13 cellular contexts compared by ENCODE assay signal in the genomic region with DNA sequence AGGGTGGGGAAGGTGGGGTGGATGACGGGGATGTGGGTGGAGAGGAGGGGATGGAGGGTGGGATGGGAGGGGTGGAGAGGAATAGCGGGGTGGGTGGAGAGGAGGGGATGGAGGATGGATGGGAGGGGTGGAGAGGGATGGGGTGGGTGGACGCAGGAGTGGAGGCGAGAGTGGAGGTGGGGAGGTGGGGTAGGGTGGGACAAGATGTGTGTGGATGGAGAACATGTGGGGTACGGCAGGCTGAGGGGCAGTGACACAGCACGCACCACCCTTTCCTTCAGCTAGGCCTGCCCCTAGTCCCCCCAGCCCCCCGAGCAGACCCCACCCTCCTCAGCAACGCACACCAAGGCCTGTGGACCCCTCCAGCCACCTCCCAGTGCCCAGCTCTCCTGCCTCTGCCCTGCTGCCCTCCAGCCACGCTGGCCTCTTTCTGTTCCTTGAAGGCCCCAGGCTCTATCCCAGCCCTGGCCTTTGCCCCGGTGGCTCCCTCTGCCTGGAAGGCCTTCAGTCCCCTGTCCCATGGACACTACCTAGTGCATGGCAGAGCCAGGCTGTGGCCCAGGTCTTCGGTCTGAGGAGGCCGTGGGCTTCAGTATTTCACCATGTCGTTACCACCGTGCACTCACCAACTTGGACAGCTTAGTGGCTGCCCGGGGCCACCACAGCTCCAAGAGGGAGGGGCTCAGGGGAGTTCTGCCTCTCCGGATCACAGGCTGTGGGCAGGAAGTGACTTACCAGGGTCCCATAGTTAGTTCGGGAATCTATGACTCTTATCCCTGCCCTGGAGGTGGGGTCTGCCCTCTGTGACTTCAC.
A peak's percentile ranks its signal among the peaks of the same experiment; 100 is the strongest.
DNase-seq lines count a peak whose midpoint lies in the region; ATAC-seq and TF ChIP-seq lines count a peak whose summit lies in the region.
"Had no signal": no experiment of that assay in that cellular context is flagged by ENCODE, and none has a peak within 500 bp of the region (broad histone marks: within the 10 kb centered on the region; RNA-seq: fewer than 3 reads in every experiment).

No MANE protein-coding gene starts in this region.

- no peaks in the 10 kb centered on the region for H3K27me3 Mint-ChIP-seq in endodermal cell (ENCODE audit: insufficient read depth)

- H3K9me3 ChIP-seq in endodermal cell (ENCODE audit: control insufficient read depth, low read length), result no peaks in the 10 kb centered on the region
- no peaks in the 10 kb centered on the region for H3K9me3 ChIP-seq in SK-N-SH

- H3K4me3 Mint-ChIP-seq in endodermal cell, result no peak overlapping the region

- H3K27me3 ChIP-seq in endodermal cell (ENCODE audit: control insufficient read depth, insufficient read depth, low read length, poor library complexity, severe bottlenecking) (no peaks in the 10 kb centered on the region), SK-N-SH (ENCODE audit: insufficient read depth) (no peaks in the 10 kb centered on the region)

- CTCF ChIA-PET in SK-N-SH (lab: Yijun Ruan, JAX), result no interaction called here

- no peaks in the 10 kb centered on the region for H3K79me2 ChIP-seq in SK-N-SH (ENCODE audit: insufficient read depth)

- peaks cover 3% of the 10 kb centered on the region for H3K4me1 Mint-ChIP-seq in endodermal cell

- TF ChIP-seq EP300 in SK-N-SH (IDR thresholded peaks at IDR 0.05; ENCODE audit: borderline replicate concordance in 1 of 2, low read depth in 1 of 2, low read length in 1 of 2), result no peak

- H3F3A ChIP-seq in SK-N-SH (replicated peaks; ENCODE audit: insufficient read depth), result no peaks in the 10 kb centered on the region

- WGBS in endodermal cell (ENCODE audit: insufficient coverage in 1 of 2, insufficient read length in 1 of 2), 2 experiments, result 91 to 98% methylated on average over 7 to 15 of the region's 17 CpGs
- WGBS in SK-N-SH (ENCODE audit: low lambda C conversion rate), result 87% methylated on average over 14 of the region's 17 CpGs

- peak overlapping the region; percentile 44 for H3K27ac Mint-ChIP-seq in endodermal cell

- DNase-seq in A172 (ENCODE audit: low spot score) (peak; percentile 14), HT1080 (ENCODE audit: low read depth) (peak; percentile 41), endodermal cell (peak; percentile 52), renal cortical epithelial cell (ENCODE audit: low read depth) (peak; percentile 16), GOT3 (lab: John Stamatoyannopoulos, UW) (no peak), SK-N-SH (no peak)
- DNase-seq: C1 segment of cervical spinal cord, KG1, NCI-H1436 treated with DMSO at 0.1 percent for 48 hours, NCI-H2029 treated with DMSO at 0.1 percent for 48 hours, NCI-H2171 treated with DMSO at 0.1 percent for 48 hours, NCI-H748 treated with DMSO at 0.1 percent for 48 hours had no signal

- H3K4me2 ChIP-seq in SK-N-SH, result no peak overlapping the region

- ATAC-seq in HG02588 (IDR thresholded peaks at IDR 0.05; ENCODE audit: unreplicated experiment), result no peak

- H3K9ac ChIP-seq in endodermal cell (ENCODE audit: extremely low read depth, low read length, poor library complexity, severe bottlenecking) (no peak overlapping the region), SK-N-SH (no peak overlapping the region)

- H3K36me3 ChIP-seq in endodermal cell (ENCODE audit: control insufficient read depth, insufficient read depth, low read length) (no peaks in the 10 kb centered on the region), SK-N-SH (replicated peaks in 1 of 2; ENCODE audit: control insufficient read depth in 1 of 2, insufficient read depth in 2 of 2, low read length in 1 of 2) (no peaks in the 10 kb centered on the region)

- H3K27ac ChIP-seq in endodermal cell (ENCODE audit: low read depth, low read length) (no peak overlapping the region), SK-N-SH (ENCODE audit: low read depth in 2 of 2, low read length in 1 of 2) (no peak overlapping the region)

- no peaks in the 10 kb centered on the region for H4K20me1 ChIP-seq in SK-N-SH (ENCODE audit: insufficient read depth)

- no peaks in the 10 kb centered on the region for H3K9me2 ChIP-seq in SK-N-SH

- H3K4me3 ChIP-seq in endodermal cell (ENCODE audit: low read length), result no peak overlapping the region
- H3K4me3 ChIP-seq in SK-N-SH (ENCODE audit: low read depth in 2 of 2, low read length in 1 of 2), result no peak overlapping the region

- POLR2A ChIA-PET in SK-N-SH (lab: Yijun Ruan, JAX), result no interaction called here

- no peaks in the 10 kb centered on the region for H3K36me3 Mint-ChIP-seq in endodermal cell (ENCODE audit: low read depth)

- H2AFZ ChIP-seq in SK-N-SH (ENCODE audit: low read depth), result no peak overlapping the region

- peaks cover 4% of the 10 kb centered on the region for H3K9me3 Mint-ChIP-seq in endodermal cell

- H3K4me1 ChIP-seq in endodermal cell (ENCODE audit: control insufficient read depth, insufficient read depth, low read length), result no peaks in the 10 kb centered on the region
- H3K4me1 ChIP-seq in SK-N-SH (ENCODE audit: control insufficient read depth in 1 of 2, insufficient read depth in 2 of 2, low read depth in 1 of 2, low read length in 1 of 2), result peaks cover 0 to 10% of the 10 kb centered on the region in 2 experiments; a peak in 1 of 4 replicates

- no peak for TF ChIP-seq RAD21 in SK-N-SH (IDR thresholded peaks at IDR 0.05; ENCODE audit: low read length)

- TF ChIP-seq CTCF in endodermal cell (conservative IDR thresholded peaks at IDR 0.05) (no peak), SK-N-SH (IDR thresholded peaks at IDR 0.05) (no peak)

TF ChIP-seq in SK-N-SH, 30 proteins besides CTCF, POLR2A, EP300 and RAD21 (continues in another document):
- no peak for TF ChIP-seq CHD2 (IDR thresholded peaks at IDR 0.05; ENCODE audit: low read length, partially characterized antibody)
- TF ChIP-seq FOXM1 (IDR thresholded peaks at IDR 0.05; ENCODE audit: low read depth), result no peak
- no peak for TF ChIP-seq SIN3A (IDR thresholded peaks at IDR 0.05; ENCODE audit: borderline replicate concordance, low read depth, low read length)
- TF ChIP-seq, protein P1, sequence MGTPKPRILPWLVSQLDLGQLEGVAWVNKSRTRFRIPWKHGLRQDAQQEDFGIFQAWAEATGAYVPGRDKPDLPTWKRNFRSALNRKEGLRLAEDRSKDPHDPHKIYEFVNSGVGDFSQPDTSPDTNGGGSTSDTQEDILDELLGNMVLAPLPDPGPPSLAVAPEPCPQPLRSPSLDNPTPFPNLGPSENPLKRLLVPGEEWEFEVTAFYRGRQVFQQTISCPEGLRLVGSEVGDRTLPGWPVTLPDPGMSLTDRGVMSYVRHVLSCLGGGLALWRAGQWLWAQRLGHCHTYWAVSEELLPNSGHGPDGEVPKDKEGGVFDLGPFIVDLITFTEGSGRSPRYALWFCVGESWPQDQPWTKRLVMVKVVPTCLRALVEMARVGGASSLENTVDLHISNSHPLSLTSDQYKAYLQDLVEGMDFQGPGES (IDR thresholded peaks at IDR 0.05; ENCODE audit: low read depth, low read length), result no peak
- TF ChIP-seq POLR2AphosphoS5 (IDR thresholded peaks at IDR 0.05; ENCODE audit: low read depth, low read length), result no peak
- TF ChIP-seq, protein P2, sequence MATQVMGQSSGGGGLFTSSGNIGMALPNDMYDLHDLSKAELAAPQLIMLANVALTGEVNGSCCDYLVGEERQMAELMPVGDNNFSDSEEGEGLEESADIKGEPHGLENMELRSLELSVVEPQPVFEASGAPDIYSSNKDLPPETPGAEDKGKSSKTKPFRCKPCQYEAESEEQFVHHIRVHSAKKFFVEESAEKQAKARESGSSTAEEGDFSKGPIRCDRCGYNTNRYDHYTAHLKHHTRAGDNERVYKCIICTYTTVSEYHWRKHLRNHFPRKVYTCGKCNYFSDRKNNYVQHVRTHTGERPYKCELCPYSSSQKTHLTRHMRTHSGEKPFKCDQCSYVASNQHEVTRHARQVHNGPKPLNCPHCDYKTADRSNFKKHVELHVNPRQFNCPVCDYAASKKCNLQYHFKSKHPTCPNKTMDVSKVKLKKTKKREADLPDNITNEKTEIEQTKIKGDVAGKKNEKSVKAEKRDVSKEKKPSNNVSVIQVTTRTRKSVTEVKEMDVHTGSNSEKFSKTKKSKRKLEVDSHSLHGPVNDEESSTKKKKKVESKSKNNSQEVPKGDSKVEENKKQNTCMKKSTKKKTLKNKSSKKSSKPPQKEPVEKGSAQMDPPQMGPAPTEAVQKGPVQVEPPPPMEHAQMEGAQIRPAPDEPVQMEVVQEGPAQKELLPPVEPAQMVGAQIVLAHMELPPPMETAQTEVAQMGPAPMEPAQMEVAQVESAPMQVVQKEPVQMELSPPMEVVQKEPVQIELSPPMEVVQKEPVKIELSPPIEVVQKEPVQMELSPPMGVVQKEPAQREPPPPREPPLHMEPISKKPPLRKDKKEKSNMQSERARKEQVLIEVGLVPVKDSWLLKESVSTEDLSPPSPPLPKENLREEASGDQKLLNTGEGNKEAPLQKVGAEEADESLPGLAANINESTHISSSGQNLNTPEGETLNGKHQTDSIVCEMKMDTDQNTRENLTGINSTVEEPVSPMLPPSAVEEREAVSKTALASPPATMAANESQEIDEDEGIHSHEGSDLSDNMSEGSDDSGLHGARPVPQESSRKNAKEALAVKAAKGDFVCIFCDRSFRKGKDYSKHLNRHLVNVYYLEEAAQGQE (IDR thresholded peaks at IDR 0.05; ENCODE audit: low read depth, low read length), result no peak
- TF ChIP-seq TEAD4 (IDR thresholded peaks at IDR 0.05; ENCODE audit: borderline replicate concordance, insufficient read depth), result no peak
- TF ChIP-seq, protein P3, sequence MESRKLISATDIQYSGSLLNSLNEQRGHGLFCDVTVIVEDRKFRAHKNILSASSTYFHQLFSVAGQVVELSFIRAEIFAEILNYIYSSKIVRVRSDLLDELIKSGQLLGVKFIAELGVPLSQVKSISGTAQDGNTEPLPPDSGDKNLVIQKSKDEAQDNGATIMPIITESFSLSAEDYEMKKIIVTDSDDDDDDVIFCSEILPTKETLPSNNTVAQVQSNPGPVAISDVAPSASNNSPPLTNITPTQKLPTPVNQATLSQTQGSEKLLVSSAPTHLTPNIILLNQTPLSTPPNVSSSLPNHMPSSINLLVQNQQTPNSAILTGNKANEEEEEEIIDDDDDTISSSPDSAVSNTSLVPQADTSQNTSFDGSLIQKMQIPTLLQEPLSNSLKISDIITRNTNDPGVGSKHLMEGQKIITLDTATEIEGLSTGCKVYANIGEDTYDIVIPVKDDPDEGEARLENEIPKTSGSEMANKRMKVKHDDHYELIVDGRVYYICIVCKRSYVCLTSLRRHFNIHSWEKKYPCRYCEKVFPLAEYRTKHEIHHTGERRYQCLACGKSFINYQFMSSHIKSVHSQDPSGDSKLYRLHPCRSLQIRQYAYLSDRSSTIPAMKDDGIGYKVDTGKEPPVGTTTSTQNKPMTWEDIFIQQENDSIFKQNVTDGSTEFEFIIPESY (IDR thresholded peaks at IDR 0.05; ENCODE audit: borderline replicate concordance, low read depth), result no peak
- TF ChIP-seq RFX5 (IDR thresholded peaks at IDR 0.05; ENCODE audit: low read length), result no peak
- TF ChIP-seq, protein P4, sequence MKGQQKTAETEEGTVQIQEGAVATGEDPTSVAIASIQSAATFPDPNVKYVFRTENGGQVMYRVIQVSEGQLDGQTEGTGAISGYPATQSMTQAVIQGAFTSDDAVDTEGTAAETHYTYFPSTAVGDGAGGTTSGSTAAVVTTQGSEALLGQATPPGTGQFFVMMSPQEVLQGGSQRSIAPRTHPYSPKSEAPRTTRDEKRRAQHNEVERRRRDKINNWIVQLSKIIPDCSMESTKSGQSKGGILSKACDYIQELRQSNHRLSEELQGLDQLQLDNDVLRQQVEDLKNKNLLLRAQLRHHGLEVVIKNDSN (IDR thresholded peaks at IDR 0.05; ENCODE audit: borderline replicate concordance, low read depth), result no peak

Comparison
In these comparisons a context has a peak if more than half of its experiments do, and no peak if none do; other contexts are left out.
1. DNase-seq: peak in A172 (single experiment), HT1080 (single experiment), endodermal cell (single experiment) and renal cortical epithelial cell (single experiment); none in GOT3 (single experiment) and SK-N-SH (single experiment).